ENCODE assay signal across 10 cellular contexts in genomic region chr14:24189059-24189375, GRCh38. TPM values are rescaled to one million over a fixed set of nuclear protein-coding genes. Genes with fewer than 3 reads are reported as not detected.
A peak's percentile ranks its signal among the peaks of the same experiment; 100 is the strongest.
DNase-seq lines count a peak whose midpoint lies in the region; ATAC-seq, FAIRE-seq and TF ChIP-seq lines count a peak whose summit lies in the region.
"Had no signal": no experiment of that assay in that cellular context is flagged by ENCODE, and none has a peak within 500 bp of the region (broad histone marks: within the 10 kb centered on the region; RNA-seq: fewer than 3 reads in every experiment).

No MANE protein-coding gene starts in this region.

- H3K36me3 ChIP-seq in HUES48 (ENCODE audit: control insufficient read depth, insufficient read depth, low read length) = peaks cover 56% of the 10 kb centered on the region
- peaks cover 0 to 10% of the 10 kb centered on the region in 2 donors for H3K36me3 ChIP-seq in body of pancreas (replicated peaks in 1 of 2; ENCODE audit: insufficient read depth in 1 of 2, low read depth in 2 of 2)
- H3K36me3 ChIP-seq in muscle layer of duodenum (ENCODE audit: control insufficient read depth in 1 of 2, insufficient read depth in 2 of 2, low read length in 2 of 2) = peaks cover 29 to 50% of the 10 kb centered on the region in 2 donors

- CTCF ChIA-PET in A549 (lab: Yijun Ruan, JAX) = interaction anchor here (0.8 to 1.8 kb wide), 7 partner anchors 20 to 131 kb away, joined by 3 to 5 read pairs (median 3); partner anchors contain the start of genes EMC9, MDP1 and TINF2

- POLR2A ChIA-PET in A549 (lab: Yijun Ruan, JAX) = interaction anchor here (1.1 to 1.6 kb wide), 6 partner anchors 9 to 53 kb away, joined by 4 to 16 read pairs (median 6); partner anchors contain the start of genes CHMP4A, MDP1 and TINF2

- no peak for ATAC-seq in A549
- ATAC-seq in body of pancreas = no peak
- ATAC-seq in HG03175 (IDR thresholded peaks at IDR 0.05; ENCODE audit: unreplicated experiment) = no peak
- ATAC-seq in sciatic nerve = no peak

- no peak for TF ChIP-seq EP300 in A549 (IDR thresholded peaks at IDR 0.05)

- no peak for TF ChIP-seq POLR2A in A549 (IDR thresholded peaks at IDR 0.05; ENCODE audit: low read length)
- TF ChIP-seq POLR2A in body of pancreas (IDR thresholded peaks at IDR 0.05) = no peak

- H3K4me1 ChIP-seq in A549 = peaks cover 18% of the 10 kb centered on the region
- H3K4me1 ChIP-seq in HUES48 (ENCODE audit: control insufficient read depth, insufficient read depth, low read length) = peaks cover 3% of the 10 kb centered on the region
- H3K4me1 ChIP-seq in body of pancreas = peaks cover 41% of the 10 kb centered on the region
- H3K4me1 ChIP-seq in muscle layer of duodenum (ENCODE audit: control insufficient read depth in 1 of 2, insufficient read depth in 2 of 2, low read length in 2 of 2) = peaks cover 5 to 21% of the 10 kb centered on the region in 2 donors

- no peak for DNase-seq in A549 (ENCODE audit: low read depth in 1 of 2, low spot score in 1 of 2)
- DNase-seq in body of pancreas = no peak
- DNase-seq in NCI-H524 treated with DMSO at 0.1 percent for 48 hours (lab: John Stamatoyannopoulos, UW) = no peak
- no peak for DNase-seq in SKM-1 treated with dmso at 0.1 percent for 144 hours (lab: John Stamatoyannopoulos, UW; ENCODE audit: unreplicated experiment)
- DNase-seq in sciatic nerve (ENCODE audit: low spot score) = no peak

- no peak for TF ChIP-seq RAD21 in A549 (conservative IDR thresholded peaks at IDR 0.05 in 1 of 2, IDR thresholded peaks at IDR 0.05 in 1 of 2)

- peak overlapping the region; percentile 97; the same call in 2 of the 3 replicates for H3K4me3 ChIP-seq in A549
- peak overlapping the region; percentile 44 for H3K4me3 ChIP-seq in HUES48 (ENCODE audit: low read depth, low read length)
- H3K4me3 ChIP-seq in body of pancreas = no peak overlapping the region
- peak overlapping the region; percentile 70 to 79 for H3K4me3 ChIP-seq in muscle layer of duodenum (ENCODE audit: low read depth in 1 of 2, low read length in 2 of 2)

- intact Hi-C loops in body of pancreas (cut with DNase I) = no loop called here
- intact Hi-C loops in sciatic nerve (cut with DNase I) = no loop called here

- FAIRE-seq in A549 (lab: Jason Lieb, UNC) = no peak

- 5% methylated on average over 3 of the region's 3 CpGs for WGBS in A549 (ENCODE audit: missing lambda C conversion rate)
- WGBS in body of pancreas, 2 donors = 0% methylated on average over 3 of the region's 3 CpGs

- H3K27ac ChIP-seq in A549 (peak overlapping the region; percentile 46 to 98; a peak in 4 of 6 replicates), HUES48 (ENCODE audit: low read depth, low read length) (peak overlapping the region; percentile 43), body of pancreas (peak overlapping the region in 3 of 4 donors; percentile 15 to 87 (median 79)), muscle layer of duodenum (ENCODE audit: low read length) (no peak overlapping the region)

- peak overlapping the region; percentile 88 for H3K4me2 ChIP-seq in A549

- H3K9me3 ChIP-seq in A549 (no peaks in the 10 kb centered on the region), HUES48 (ENCODE audit: control insufficient read depth, insufficient read depth, low read length) (no peaks in the 10 kb centered on the region), body of pancreas (no peaks in the 10 kb centered on the region), muscle layer of duodenum (ENCODE audit: control insufficient read depth in 1 of 2, low read length in 2 of 2) (no peaks in the 10 kb centered on the region)
- H3K9me3 ChIP-seq: testis had no signal

- TF ChIP-seq CTCF in A549 (IDR thresholded peaks at IDR 0.05) (no peak), body of pancreas (IDR thresholded peaks at IDR 0.05) (no peak)

- no peak overlapping the region for H3K9ac ChIP-seq in HUES48 (ENCODE audit: low read depth, low read length)

- H3K27me3 ChIP-seq in HUES48 (ENCODE audit: control insufficient read depth, insufficient read depth, low read length) (no peaks in the 10 kb centered on the region), body of pancreas (no peaks in the 10 kb centered on the region), muscle layer of duodenum (ENCODE audit: low read depth, low read length) (no peaks in the 10 kb centered on the region)
- H3K27me3 ChIP-seq: testis had no signal

TF ChIP-seq in A549, 52 proteins besides CTCF, POLR2A, EP300 and RAD21:
- no peak for TF ChIP-seq TP53 (CRISPR knock-in tag; IDR thresholded peaks at IDR 0.05)

RNA-seq across cellular contexts. Expression of gene IPO4, which starts 0.4 kb away (rescaled TPM):
- 37.1 and 45.3 TPM in 2 replicates for polyA plus RNA-seq in A549 (2011; rRNA removed)
- polyA plus RNA-seq in A549 (2012; cell fraction: cytosol; rRNA removed) = 101 TPM in 2 replicates
- polyA plus RNA-seq in A549 (2012; cell fraction: nucleus; rRNA removed) = 234 and 295 TPM in 2 replicates
- 86.1 to 95.8 TPM (median 91.7 TPM) in 3 replicates for polyA plus RNA-seq in A549 (2017; fragmentation: RNase III; extraction: RNeasy Plus Mini Kit Qiagen cat#74134 plus additional on column Dnase treatment)
- polyA minus RNA-seq in A549 (2011; rRNA and poly(A)+ RNA removed) = 80.7 and 109 TPM in 2 replicates
- total RNA-seq in body of pancreas = 10 to 100 TPM; 30.4 to 73.5 TPM
- 17.7 TPM for total RNA-seq in sciatic nerve

RNA-seq across cellular contexts. Expression of gene TM9SF1, which starts 6.2 kb away (rescaled TPM):
- polyA plus RNA-seq in A549 (2011; rRNA removed) (48.0 and 74.9 TPM in 2 replicates), A549 (2017; fragmentation: RNase III; extraction: RNeasy Plus Mini Kit Qiagen cat#74134 plus additional on column Dnase treatment) (51.5 to 62.2 TPM (median 60.1 TPM) in 3 replicates)
- 33.7 and 41.7 TPM in 2 replicates for polyA plus RNA-seq in A549 (2012; cell fraction: cytosol; rRNA removed)
- polyA plus RNA-seq in A549 (2012; cell fraction: nucleus; rRNA removed) = 50.3 and 61.9 TPM in 2 replicates
- polyA minus RNA-seq in A549 (2011; rRNA and poly(A)+ RNA removed) = 64.6 and 70.8 TPM in 2 replicates
- total RNA-seq in body of pancreas (10 to 100 TPM; 57.9 to 59.7 TPM), sciatic nerve (40.8 TPM)

RNA-seq across cellular contexts. Expression of gene TSSK4, which starts 16.5 kb away (rescaled TPM):
- polyA plus RNA-seq in A549 (2011; rRNA removed) (0.09 TPM in 1 of 2 replicates, not detected in the other), A549 (2017; fragmentation: RNase III; extraction: RNeasy Plus Mini Kit Qiagen cat#74134 plus additional on column Dnase treatment) (0.13 TPM in 1 of 3 replicates, not detected in the others)
- not detected in 2 replicates for polyA plus RNA-seq in A549 (2012; cell fraction: cytosol; rRNA removed)
- polyA plus RNA-seq in A549 (2012; cell fraction: nucleus; rRNA removed) = not detected in 2 replicates
- 0.21 and 0.29 TPM in 2 replicates for polyA minus RNA-seq in A549 (2011; rRNA and poly(A)+ RNA removed)
- total RNA-seq in body of pancreas (under 1 TPM in 1 of 2 donors, not detected in 1; 0.26 TPM), sciatic nerve (not detected)
- total RNA-seq: lung microvascular endothelial cell had no signal

RNA-seq across cellular contexts. Expression of gene REC8, which starts 17.1 kb away (rescaled TPM):
- polyA plus RNA-seq in A549 (2011; rRNA removed) (1.9 and 2.8 TPM in 2 replicates), A549 (2017; fragmentation: RNase III; extraction: RNeasy Plus Mini Kit Qiagen cat#74134 plus additional on column Dnase treatment) (4.2 to 5.1 TPM (median 4.4 TPM) in 3 replicates)
- polyA plus RNA-seq in A549 (2012; cell fraction: cytosol; rRNA removed) = 2.0 and 2.2 TPM in 2 replicates
- 28.7 and 31.6 TPM in 2 replicates for polyA plus RNA-seq in A549 (2012; cell fraction: nucleus; rRNA removed)
- 3.0 and 4.9 TPM in 2 replicates for polyA minus RNA-seq in A549 (2011; rRNA and poly(A)+ RNA removed)
- total RNA-seq in body of pancreas (1 to 10 TPM; 7.8 to 8.9 TPM), sciatic nerve (20.9 TPM)

RNA-seq across cellular contexts. Expression of gene CHMP4A, which starts 24.3 kb away (rescaled TPM):
- polyA plus RNA-seq in A549 (2011; rRNA removed) (74.9 and 102 TPM in 2 replicates), A549 (2017; fragmentation: RNase III; extraction: RNeasy Plus Mini Kit Qiagen cat#74134 plus additional on column Dnase treatment) (112 to 124 TPM (median 117 TPM) in 3 replicates)
- 67.2 and 98.1 TPM in 2 replicates for polyA plus RNA-seq in A549 (2012; cell fraction: cytosol; rRNA removed)
- polyA plus RNA-seq in A549 (2012; cell fraction: nucleus; rRNA removed) = 13.2 and 24.6 TPM in 2 replicates
- 16.7 and 37.6 TPM in 2 replicates for polyA minus RNA-seq in A549 (2011; rRNA and poly(A)+ RNA removed)
- total RNA-seq in body of pancreas (10 to 100 TPM; 28.5 to 32.0 TPM), sciatic nerve (56.4 TPM)

Comparison
In these comparisons a context has a peak if more than half of its experiments do, and no peak if none do; other contexts are left out.
1. H3K4me3 ChIP-seq: peak in A549 (single experiment), HUES48 (single experiment) and muscle layer of duodenum (2 of 2); none in body of pancreas (0 of 2).